In the genomic region with DNA sequence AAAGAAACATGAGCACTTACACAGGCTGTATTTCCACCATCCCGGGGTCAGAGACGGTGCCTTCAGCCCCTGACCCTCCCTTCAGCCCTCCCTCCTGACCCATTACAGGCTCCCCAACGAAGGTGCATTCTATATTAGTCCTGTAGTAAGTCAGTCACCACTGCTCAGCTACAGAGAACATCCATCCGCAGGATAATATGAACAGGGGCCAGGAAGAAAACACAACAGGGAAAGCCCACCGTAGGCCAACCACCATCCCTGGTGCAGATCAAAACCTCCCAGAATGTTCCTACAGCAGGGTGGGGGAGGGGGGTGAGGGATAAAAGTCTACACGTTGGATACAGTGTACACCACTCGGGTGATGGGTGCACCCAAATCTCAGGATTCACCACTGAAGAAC, we compare ENCODE assay signal across 11 cellular contexts. TPM values are rescaled to one million over a fixed set of nuclear protein-coding genes. Genes with fewer than 3 reads are reported as not detected.
A peak's percentile ranks its signal among the peaks of the same experiment; 100 is the strongest.
DNase-seq lines count a peak whose midpoint lies in the region; ATAC-seq and TF ChIP-seq lines count a peak whose summit lies in the region.
"Had no signal": no experiment of that assay in that cellular context is flagged by ENCODE, and none has a peak within 500 bp of the region (broad histone marks: within the 10 kb centered on the region; RNA-seq: fewer than 3 reads in every experiment).

No MANE protein-coding gene starts in this region.

- H3F3A ChIP-seq in neural cell (ENCODE audit: insufficient read depth, low read length, poor library complexity, severe bottlenecking) = no peaks in the 10 kb centered on the region

- no peaks in the 10 kb centered on the region for H4K20me1 ChIP-seq in neural cell (ENCODE audit: insufficient read depth)

- H3K4me3 ChIP-seq in endodermal cell (ENCODE audit: low read length) (no peak overlapping the region), neural cell (ENCODE audit: low read length) (peak overlapping the region; percentile 30)

- H3K27ac ChIP-seq in endodermal cell (ENCODE audit: low read depth, low read length) = no peak overlapping the region
- H3K27ac ChIP-seq in neural cell (ENCODE audit: low read length) = peak overlapping the region; percentile 16

- no peaks in the 10 kb centered on the region for H3K27me3 Mint-ChIP-seq in endodermal cell (ENCODE audit: insufficient read depth)
- H3K27me3 Mint-ChIP-seq in type B pancreatic cell = no peaks in the 10 kb centered on the region

- H3K4me2 ChIP-seq in neural cell (ENCODE audit: low read length) = no peak overlapping the region

- H3K9me3 ChIP-seq in endodermal cell (ENCODE audit: control insufficient read depth, low read length) = peaks cover 4% of the 10 kb centered on the region
- no peaks in the 10 kb centered on the region for H3K9me3 ChIP-seq in neural cell (ENCODE audit: low read length)

- TF ChIP-seq EP300 in neural cell (conservative IDR thresholded peaks at IDR 0.05; ENCODE audit: poor library complexity, severe bottlenecking) = no peak

- no peak overlapping the region for H3K9ac ChIP-seq in endodermal cell (ENCODE audit: extremely low read depth, low read length, poor library complexity, severe bottlenecking)
- H3K9ac ChIP-seq in neural cell (ENCODE audit: low read length) = peak overlapping the region; percentile 10

- 63 to 72% methylated on average over 4 to 7 of the region's 7 CpGs for WGBS in endodermal cell (ENCODE audit: insufficient coverage in 1 of 2, insufficient read length in 1 of 2), 2 experiments

- H3K36me3 Mint-ChIP-seq in endodermal cell (ENCODE audit: low read depth) = peaks cover 19% of the 10 kb centered on the region
- H3K36me3 Mint-ChIP-seq in type B pancreatic cell = peaks cover 12% of the 10 kb centered on the region
- H3K36me3 Mint-ChIP-seq: activated naive CD8-positive, alpha-beta T cell treated with anti-CD3 and anti-CD28 coated beads, Interleukin-2, amount 10 ng/mL, durations not matched to agents 7 days and 5 days had no signal

- TF ChIP-seq CTCF in endodermal cell (conservative IDR thresholded peaks at IDR 0.05) (no peak), neural cell (IDR thresholded peaks at IDR 0.05; ENCODE audit: poor library complexity, severe bottlenecking) (no peak), type B pancreatic cell (conservative IDR thresholded peaks at IDR 0.05) (no peak)

- H2AFZ ChIP-seq in neural cell (ENCODE audit: low read depth, low read length) = no peak overlapping the region

- no peak for ATAC-seq in HG03521 (IDR thresholded peaks at IDR 0.05; ENCODE audit: unreplicated experiment)
- ATAC-seq: HCT116 had no signal

- TF ChIP-seq RAD21 in neural cell (conservative IDR thresholded peaks at IDR 0.05) = no peak

- H3K9me2 ChIP-seq in neural cell (ENCODE audit: insufficient read depth, low read length) = no peaks in the 10 kb centered on the region

- H3K27ac Mint-ChIP-seq in endodermal cell = no peak overlapping the region
- peak overlapping the region; percentile 71 for H3K27ac Mint-ChIP-seq in type B pancreatic cell
- H3K27ac Mint-ChIP-seq: activated naive CD8-positive, alpha-beta T cell treated with anti-CD3 and anti-CD28 coated beads, Interleukin-2, amount 10 ng/mL, durations not matched to agents 7 days and 5 days had no signal

- H3K36me3 ChIP-seq in endodermal cell (ENCODE audit: control insufficient read depth, insufficient read depth, low read length) (peaks cover 12% of the 10 kb centered on the region), neural cell (ENCODE audit: insufficient read depth, low read length) (no peaks in the 10 kb centered on the region)

- peaks cover 17% of the 10 kb centered on the region for H3K4me1 ChIP-seq in endodermal cell (ENCODE audit: control insufficient read depth, insufficient read depth, low read length)

- peaks cover 1% of the 10 kb centered on the region for H3K9me3 Mint-ChIP-seq in endodermal cell
- no peaks in the 10 kb centered on the region for H3K9me3 Mint-ChIP-seq in type B pancreatic cell
- H3K9me3 Mint-ChIP-seq: activated naive CD8-positive, alpha-beta T cell treated with anti-CD3 and anti-CD28 coated beads, Interleukin-2, amount 10 ng/mL, durations not matched to agents 7 days and 5 days had no signal

- H3K4me3 Mint-ChIP-seq in endodermal cell (no peak overlapping the region), type B pancreatic cell (peak overlapping the region; percentile 52)
- H3K4me3 Mint-ChIP-seq: activated naive CD8-positive, alpha-beta T cell treated with anti-CD3 and anti-CD28 coated beads, Interleukin-2, amount 10 ng/mL, durations not matched to agents 7 days and 5 days had no signal

- DNase-seq in activated CD8-positive, alpha-beta memory T cell treated with anti-CD3 and anti-CD28 coated beads, Interleukin-2, amount 50 U/mL, for 48 hours = peak; percentile 2
- DNase-seq in activated CD8-positive, alpha-beta memory T cell treated with anti-CD3 and anti-CD28 coated beads for 24 hours = no peak
- DNase-seq in endodermal cell (peak; percentile 33), type B pancreatic cell (ENCODE audit: extremely low spot score, unreplicated experiment) (no peak), SW 1271 (lab: John Stamatoyannopoulos, UW) (no peak)
- no peak for DNase-seq in effector CD4-positive, alpha-beta T cell
- DNase-seq: activated naive CD8-positive, alpha-beta T cell treated with anti-CD3 and anti-CD28 coated beads, Interleukin-2, amount 10 ng/mL, durations not matched to agents 7 days and 5 days; NCI-H2171 had no signal

- no peaks in the 10 kb centered on the region for H3K27me3 ChIP-seq in endodermal cell (ENCODE audit: control insufficient read depth, insufficient read depth, low read length, poor library complexity, severe bottlenecking)
- no peaks in the 10 kb centered on the region for H3K27me3 ChIP-seq in neural cell (ENCODE audit: insufficient read depth, low read depth, low read length)

- peaks cover 43% of the 10 kb centered on the region for H3K4me1 Mint-ChIP-seq in endodermal cell
- peaks cover 56% of the 10 kb centered on the region for H3K4me1 Mint-ChIP-seq in type B pancreatic cell (ENCODE audit: unreplicated experiment)
- H3K4me1 Mint-ChIP-seq: activated naive CD8-positive, alpha-beta T cell treated with anti-CD3 and anti-CD28 coated beads, Interleukin-2, amount 10 ng/mL, durations not matched to agents 7 days and 5 days had no signal

- H3K79me2 ChIP-seq in neural cell (replicated peaks; ENCODE audit: insufficient read depth, low read length) = peaks cover 75% of the 10 kb centered on the region

TF ChIP-seq in neural cell, 6 proteins besides CTCF, POLR2A, EP300 and RAD21:
- no peak for TF ChIP-seq REST (IDR thresholded peaks at IDR 0.05; ENCODE audit: borderline replicate concordance)
- TF ChIP-seq TAF1 (IDR thresholded peaks at IDR 0.05; ENCODE audit: low read depth) = no peak
- TF ChIP-seq SMC3 (conservative IDR thresholded peaks at IDR 0.05; ENCODE audit: poor library complexity) = no peak
- TF ChIP-seq POLR2AphosphoS5 (IDR thresholded peaks at IDR 0.05) = no peak
- no peak for TF ChIP-seq EZH2 (IDR thresholded peaks at IDR 0.05; ENCODE audit: borderline replicate concordance, insufficient read depth, low read length, poor library complexity, severe bottlenecking)
- TF ChIP-seq MXI1 (conservative IDR thresholded peaks at IDR 0.05; ENCODE audit: poor library complexity, severe bottlenecking) = no peak

RNA-seq across cellular contexts. Expression of gene PXDN, which starts 15.1 kb away (rescaled TPM):
- 100 to 1,000 TPM; 212 to 247 TPM for total RNA-seq in endodermal cell
- 106 TPM for polyA plus RNA-seq in endodermal cell (2013, experiment 1 of 2)
- 104 TPM for polyA plus RNA-seq in endodermal cell (2013, experiment 2 of 2)
- 181 and 200 TPM in 2 replicates for polyA plus RNA-seq in neural cell
- 138 and 160 TPM in 2 replicates for polyA minus RNA-seq in neural cell
- 58.4 and 150 TPM in 2 replicates for total RNA-seq in type B pancreatic cell (ENCODE audit: low replicate concordance)

Comparison
In these comparisons a context has a peak if more than half of its experiments do, and no peak if none do; other contexts are left out.
1. DNase-seq: peak in activated CD8-positive, alpha-beta memory T cell treated with anti-CD3 and anti-CD28 coated beads, Interleukin-2, amount 50 U/mL, for 48 hours (single experiment) and endodermal cell (single experiment); none in activated CD8-positive, alpha-beta memory T cell treated with anti-CD3 and anti-CD28 coated beads for 24 hours (single experiment), type B pancreatic cell (single experiment), SW 1271 (0 of 2) and effector CD4-positive, alpha-beta T cell (single experiment).